30 cellular contexts compared by ENCODE assay signal in genomic region chrY:8712296-8712695, GRCh38.
"Had no signal": no experiment of that assay in that cellular context is flagged by ENCODE, and none has a peak within 500 bp of the region (broad histone marks: within the 10 kb centered on the region; RNA-seq: fewer than 3 reads in every experiment).

No MANE protein-coding gene starts in this region.

- H3K27me3 Mint-ChIP-seq: activated CD4-positive, alpha-beta memory T cell treated with anti-CD3 and anti-CD28 coated beads for 36 hours; activated CD4-positive, alpha-beta T cell treated with anti-CD3 and anti-CD28 coated beads for 36 hours; activated CD4-positive, alpha-beta T cell treated with anti-CD3 and anti-CD28 coated beads, Interleukin-2, amount 10 ng/mL, durations not matched to agents 24 days and 14 days; activated CD8-positive, alpha-beta memory T cell treated with anti-CD3 and anti-CD28 coated beads, Interleukin-2, amount 10 ng/mL, durations not matched to agents 7 days and 5 days; activated naive CD4-positive, alpha-beta T cell treated with anti-CD3 and anti-CD28 coated beads, Interleukin-2, amount 50 U/mL, for 24 hours; activated naive CD8-positive, alpha-beta T cell treated with anti-CD3 and anti-CD28 coated beads for 36 hours had no signal

- DNase-seq: activated CD4-positive, alpha-beta memory T cell treated with anti-CD3 and anti-CD28 coated beads for 36 hours; activated CD4-positive, alpha-beta T cell treated with anti-CD3 and anti-CD28 coated beads for 36 hours; activated CD4-positive, alpha-beta T cell treated with anti-CD3 and anti-CD28 coated beads, Interleukin-2, amount 10 ng/mL, durations not matched to agents 24 days and 14 days; activated CD4-positive, CD25-positive, alpha-beta regulatory T cell; activated CD4-positive, CD25-positive, alpha-beta regulatory T cell treated with anti-CD3 and anti-CD28 coated beads, Interleukin-2, amount 50 U/mL, for 72 hours; activated CD8-positive, alpha-beta memory T cell treated with anti-CD3 and anti-CD28 coated beads, Interleukin-2, amount 10 ng/mL, durations not matched to agents 7 days and 5 days; activated CD8-positive, alpha-beta memory T cell treated with anti-CD3 and anti-CD28 coated beads, Interleukin-2, amount 50 U/mL, for 4 hours; activated CD8-positive, alpha-beta T cell treated with anti-CD3 and anti-CD28 coated beads, Interleukin-2, amount 10 ng/mL, durations not matched to agents 7 days and 5 days; activated effector memory CD4-positive, alpha-beta T cell treated with anti-CD3 and anti-CD28 coated beads, Interleukin-2, amount 50 U/mL, for 16 hours; activated naive CD4-positive, alpha-beta T cell treated with anti-CD3 and anti-CD28 coated beads for 36 hours; activated naive CD8-positive, alpha-beta T cell treated with anti-CD3 and anti-CD28 coated beads for 36 hours; activated T-cell treated with anti-CD3 and anti-CD28 coated beads, Interleukin-2, amount 50 U/mL, for 1 hour; activated T-cell treated with anti-CD3 and anti-CD28 coated beads, Interleukin-2, amount 50 U/mL, for 48 hours; amniotic stem cell; anterior cingulate cortex; caudate nucleus; cortex of kidney; effector CD8-positive, alpha-beta T cell; esophagus squamous epithelium; foreskin melanocyte; glutamatergic neuron; heart left ventricle; T-helper 2 cell had no signal

- ATAC-seq: activated CD4-positive, alpha-beta T cell treated with anti-CD3 and anti-CD28 coated beads for 36 hours; activated CD8-positive, alpha-beta memory T cell treated with anti-CD3 and anti-CD28 coated beads, Interleukin-2, amount 10 ng/mL, durations not matched to agents 7 days and 5 days; activated CD8-positive, alpha-beta T cell treated with anti-CD3 and anti-CD28 coated beads, Interleukin-2, amount 10 ng/mL, durations not matched to agents 7 days and 5 days; heart left ventricle had no signal

- H3K9me3 Mint-ChIP-seq: activated CD4-positive, alpha-beta memory T cell treated with anti-CD3 and anti-CD28 coated beads for 36 hours; activated CD4-positive, alpha-beta T cell treated with anti-CD3 and anti-CD28 coated beads, Interleukin-2, amount 10 ng/mL, durations not matched to agents 24 days and 14 days; activated naive CD4-positive, alpha-beta T cell treated with anti-CD3 and anti-CD28 coated beads for 36 hours; activated naive CD4-positive, alpha-beta T cell treated with anti-CD3 and anti-CD28 coated beads, Interleukin-2, amount 50 U/mL, for 24 hours; activated naive CD8-positive, alpha-beta T cell treated with anti-CD3 and anti-CD28 coated beads for 36 hours; activated T-helper 1 cell treated with anti-CD3 and anti-CD28 coated beads, Interleukin-12 subunit alpha, Interleukin-12 subunit beta, Interleukin-2, Interleukin-4 antibody, amounts not matched to agents 30 ng/mL and 10 ng/mL and 1 ng/mL, durations not matched to agents 14 hours and 24 hours and 36 hours; activated T-helper 2 cell treated with anti-CD3 and anti-CD28 coated beads, Interferon-gamma antibody, Interleukin-2, Interleukin-4, amounts not matched to agents 10 μg/mL and 5 μg/mL and 100 μg/mL, durations not matched to agents 14 hours and 24 hours and 36 hours had no signal

- H3K27ac Mint-ChIP-seq: activated CD4-positive, alpha-beta memory T cell treated with anti-CD3 and anti-CD28 coated beads for 36 hours; activated CD4-positive, alpha-beta T cell treated with anti-CD3 and anti-CD28 coated beads for 36 hours; activated CD4-positive, alpha-beta T cell treated with anti-CD3 and anti-CD28 coated beads, Interleukin-2, amount 10 ng/mL, durations not matched to agents 24 days and 14 days; activated CD8-positive, alpha-beta memory T cell treated with anti-CD3 and anti-CD28 coated beads, Interleukin-2, amount 10 ng/mL, durations not matched to agents 7 days and 5 days; activated CD8-positive, alpha-beta T cell treated with anti-CD3 and anti-CD28 coated beads, Interleukin-2, amount 10 ng/mL, durations not matched to agents 7 days and 5 days; activated naive CD4-positive, alpha-beta T cell treated with anti-CD3 and anti-CD28 coated beads for 36 hours; activated naive CD4-positive, alpha-beta T cell treated with anti-CD3 and anti-CD28 coated beads, Interleukin-2, amount 50 U/mL, for 24 hours; activated naive CD8-positive, alpha-beta T cell treated with anti-CD3 and anti-CD28 coated beads for 36 hours; activated T-helper 1 cell treated with anti-CD3 and anti-CD28 coated beads, Interleukin-12 subunit alpha, Interleukin-12 subunit beta, Interleukin-2, Interleukin-4 antibody, amounts not matched to agents 30 ng/mL and 10 ng/mL and 1 ng/mL, durations not matched to agents 14 hours and 24 hours and 36 hours; activated T-helper 2 cell treated with anti-CD3 and anti-CD28 coated beads, Interferon-gamma antibody, Interleukin-2, Interleukin-4, amounts not matched to agents 10 μg/mL and 5 μg/mL and 100 μg/mL, durations not matched to agents 14 hours and 24 hours and 36 hours had no signal

- FAIRE-seq: astrocyte, colon, endometrium, endothelial cell of umbilical vein had no signal

- H3K4me1 Mint-ChIP-seq: activated CD4-positive, alpha-beta T cell treated with anti-CD3 and anti-CD28 coated beads for 36 hours; activated CD4-positive, alpha-beta T cell treated with anti-CD3 and anti-CD28 coated beads, Interleukin-2, amount 10 ng/mL, durations not matched to agents 24 days and 14 days; activated CD8-positive, alpha-beta memory T cell treated with anti-CD3 and anti-CD28 coated beads, Interleukin-2, amount 10 ng/mL, durations not matched to agents 7 days and 5 days; activated naive CD4-positive, alpha-beta T cell treated with anti-CD3 and anti-CD28 coated beads, Interleukin-2, amount 50 U/mL, for 24 hours; activated naive CD8-positive, alpha-beta T cell treated with anti-CD3 and anti-CD28 coated beads for 36 hours had no signal

- H3K36me3 Mint-ChIP-seq: activated CD4-positive, alpha-beta memory T cell treated with anti-CD3 and anti-CD28 coated beads for 36 hours; activated CD8-positive, alpha-beta memory T cell treated with anti-CD3 and anti-CD28 coated beads, Interleukin-2, amount 10 ng/mL, durations not matched to agents 7 days and 5 days; activated naive CD4-positive, alpha-beta T cell treated with anti-CD3 and anti-CD28 coated beads, Interleukin-2, amount 50 U/mL, for 24 hours; activated naive CD8-positive, alpha-beta T cell treated with anti-CD3 and anti-CD28 coated beads for 36 hours had no signal

- H3K4me3 Mint-ChIP-seq: activated CD4-positive, alpha-beta memory T cell treated with anti-CD3 and anti-CD28 coated beads for 36 hours; activated CD4-positive, alpha-beta T cell treated with anti-CD3 and anti-CD28 coated beads for 36 hours; activated CD4-positive, alpha-beta T cell treated with anti-CD3 and anti-CD28 coated beads, Interleukin-2, amount 10 ng/mL, durations not matched to agents 24 days and 14 days; activated CD8-positive, alpha-beta memory T cell treated with anti-CD3 and anti-CD28 coated beads, Interleukin-2, amount 10 ng/mL, durations not matched to agents 7 days and 5 days; activated CD8-positive, alpha-beta T cell treated with anti-CD3 and anti-CD28 coated beads, Interleukin-2, amount 10 ng/mL, durations not matched to agents 7 days and 5 days; activated naive CD4-positive, alpha-beta T cell treated with anti-CD3 and anti-CD28 coated beads for 36 hours; activated naive CD4-positive, alpha-beta T cell treated with anti-CD3 and anti-CD28 coated beads, Interleukin-2, amount 50 U/mL, for 24 hours; activated naive CD8-positive, alpha-beta T cell treated with anti-CD3 and anti-CD28 coated beads for 36 hours; activated T-helper 1 cell treated with anti-CD3 and anti-CD28 coated beads, Interleukin-12 subunit alpha, Interleukin-12 subunit beta, Interleukin-2, Interleukin-4 antibody, amounts not matched to agents 30 ng/mL and 10 ng/mL and 1 ng/mL, durations not matched to agents 14 hours and 24 hours and 36 hours had no signal
